1 cellular context compared by ENCODE assay signal in the genomic region with DNA sequence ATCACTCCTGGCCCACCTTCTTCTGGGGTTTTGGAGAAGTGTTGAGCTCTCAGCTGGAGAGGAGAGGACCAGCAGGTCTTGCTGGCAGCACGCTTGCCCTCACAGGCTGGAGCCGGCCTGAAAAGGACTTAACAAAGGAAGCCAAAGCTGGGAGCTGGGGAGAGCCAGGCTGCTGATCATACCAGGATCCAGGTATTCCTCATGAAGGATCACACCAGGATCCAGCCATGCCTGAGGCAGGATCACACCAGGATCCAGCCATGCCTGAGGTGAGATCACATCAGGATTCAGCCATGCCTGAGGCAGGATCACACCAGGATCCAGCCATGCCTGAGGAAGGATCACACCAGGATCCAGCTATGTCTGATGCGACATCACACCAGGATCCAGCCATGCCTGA.
TF ChIP-seq lines count a peak whose summit lies in the region.

No MANE protein-coding gene starts in this region.

TF ChIP-seq in GM12878, 131 proteins besides CTCF, POLR2A, EP300 and RAD21 (continued from another document):
- TF ChIP-seq ETV6 (conservative IDR thresholded peaks at IDR 0.05 in 1 of 2, IDR thresholded peaks at IDR 0.05 in 1 of 2; ENCODE audit: borderline replicate concordance in 1 of 2, low read depth in 1 of 2): no peak
- TF ChIP-seq, protein P1, sequence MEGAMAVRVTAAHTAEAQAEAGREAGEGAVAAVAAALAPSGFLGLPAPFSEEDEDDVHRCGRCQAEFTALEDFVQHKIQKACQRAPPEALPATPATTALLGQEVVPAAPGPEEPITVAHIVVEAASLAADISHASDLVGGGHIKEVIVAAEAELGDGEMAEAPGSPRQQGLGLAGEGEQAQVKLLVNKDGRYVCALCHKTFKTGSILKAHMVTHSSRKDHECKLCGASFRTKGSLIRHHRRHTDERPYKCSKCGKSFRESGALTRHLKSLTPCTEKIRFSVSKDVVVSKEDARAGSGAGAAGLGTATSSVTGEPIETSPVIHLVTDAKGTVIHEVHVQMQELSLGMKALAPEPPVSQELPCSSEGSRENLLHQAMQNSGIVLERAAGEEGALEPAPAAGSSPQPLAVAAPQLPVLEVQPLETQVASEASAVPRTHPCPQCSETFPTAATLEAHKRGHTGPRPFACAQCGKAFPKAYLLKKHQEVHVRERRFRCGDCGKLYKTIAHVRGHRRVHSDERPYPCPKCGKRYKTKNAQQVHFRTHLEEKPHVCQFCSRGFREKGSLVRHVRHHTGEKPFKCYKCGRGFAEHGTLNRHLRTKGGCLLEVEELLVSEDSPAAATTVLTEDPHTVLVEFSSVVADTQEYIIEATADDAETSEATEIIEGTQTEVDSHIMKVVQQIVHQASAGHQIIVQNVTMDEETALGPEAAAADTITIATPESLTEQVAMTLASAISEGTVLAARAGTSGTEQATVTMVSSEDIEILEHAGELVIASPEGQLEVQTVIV (IDR thresholded peaks at IDR 0.05; ENCODE audit: borderline replicate concordance, partially characterized antibody): no peak
- TF ChIP-seq EED (IDR thresholded peaks at IDR 0.05; ENCODE audit: low read depth): no peak
- no peak for TF ChIP-seq PML (IDR thresholded peaks at IDR 0.05; ENCODE audit: low read length)
- no peak for TF ChIP-seq POLR2AphosphoS2 (IDR thresholded peaks at IDR 0.05; ENCODE audit: low read depth, low read length)
- no peak for TF ChIP-seq MEF2A (IDR thresholded peaks at IDR 0.05; ENCODE audit: insufficient read depth, low read depth, low read length)
- TF ChIP-seq KDM1A (IDR thresholded peaks at IDR 0.05; ENCODE audit: borderline replicate concordance): no peak
